Comparison of ENCODE assay signal across 8 cellular contexts in the genomic region with DNA sequence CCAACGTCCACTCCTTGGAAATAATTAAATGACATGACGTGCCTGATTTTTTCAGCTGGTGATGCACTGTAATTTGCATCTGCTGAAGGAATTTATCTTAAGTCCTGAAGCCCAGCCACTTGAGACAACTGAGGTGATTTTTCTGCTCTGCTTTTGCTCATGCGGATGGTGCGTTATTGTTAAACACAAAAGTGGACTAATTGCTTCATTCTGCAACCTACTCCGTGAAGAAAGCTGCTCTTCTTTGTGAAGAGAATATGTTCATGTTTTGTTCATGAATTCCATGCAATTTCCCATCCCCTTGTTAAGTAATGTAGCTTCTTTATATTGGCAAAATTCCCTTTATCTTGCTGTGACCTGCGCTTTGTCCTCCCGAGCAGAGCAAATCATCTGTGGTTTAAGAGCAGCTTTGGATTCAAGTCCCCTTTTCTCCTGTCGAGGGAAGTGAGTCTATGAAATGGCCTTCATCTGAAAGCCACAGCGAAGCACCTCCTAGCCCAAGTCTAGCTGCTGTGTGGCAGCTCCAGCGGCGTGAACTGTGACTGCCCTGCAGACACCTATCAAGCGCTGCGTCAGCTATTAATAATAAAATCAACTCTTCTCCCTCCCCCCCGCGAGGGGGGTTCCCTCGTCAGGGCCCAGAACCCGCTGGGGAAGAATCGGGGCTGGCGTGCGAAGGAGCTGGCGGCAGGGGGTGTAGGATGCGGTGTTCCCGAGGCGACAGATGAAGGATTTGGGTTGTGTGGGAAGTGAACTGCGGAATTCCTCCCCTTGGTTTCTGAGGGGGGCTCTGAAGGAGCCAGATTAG. TPM values are rescaled to one million over a fixed set of nuclear protein-coding genes. Genes with fewer than 3 reads are reported as not detected.
DNase-seq lines count a peak whose midpoint lies in the region; ATAC-seq, FAIRE-seq and TF ChIP-seq lines count a peak whose summit lies in the region.

No MANE protein-coding gene starts in this region.

- CTCF ChIA-PET in HepG2 (lab: Yijun Ruan, JAX; ENCODE audit: low intra/inter-chr PET ratio, low total read pairs) = no interaction called here

- ATAC-seq in GM21515 (IDR thresholded peaks at IDR 0.05; ENCODE audit: unreplicated experiment) = peak; percentile 5
- ATAC-seq in HepG2 = peak; percentile 43

- H3K27me3 ChIP-seq in HepG2 (ENCODE audit: control insufficient read depth in 1 of 2, insufficient read depth in 2 of 2, low read length in 2 of 2) = no peaks in the 10 kb centered on the region

- no peak for TF ChIP-seq POLR2A in HepG2 (IDR thresholded peaks at IDR 0.05; ENCODE audit: insufficient read depth in 1 of 2, low read depth in 2 of 2, low read length in 2 of 2)

- TF ChIP-seq RAD21 in HepG2 (CRISPR knock-in tag; IDR thresholded peaks at IDR 0.05) = no peak

- H3K79me2 ChIP-seq in HepG2 (ENCODE audit: insufficient read depth, low read length) = peaks cover 37% of the 10 kb centered on the region

- no peaks in the 10 kb centered on the region for H3K9me3 ChIP-seq in HepG2 (ENCODE audit: low read length)

- TF ChIP-seq CTCF in LNCaP clone FGC (IDR thresholded peaks at IDR 0.05; ENCODE audit: control insufficient read depth, extremely low read depth, insufficient read depth) = no peak
- TF ChIP-seq CTCF in VCaP (conservative IDR thresholded peaks at IDR 0.05) = no peak
- no peak for TF ChIP-seq CTCF in HepG2 (CRISPR knock-in tag; IDR thresholded peaks at IDR 0.05)

- H3K4me3 ChIP-seq in LNCaP clone FGC (ENCODE audit: low read depth, low read length) = peak overlapping the region; percentile 55
- peak overlapping the region; percentile 65 to 83 (median 69) for H3K4me3 ChIP-seq in HepG2 (replicated peaks in 1 of 3; ENCODE audit: insufficient read depth in 1 of 3, low read depth in 2 of 3, low read length in 3 of 3)

- no peak for FAIRE-seq in HepG2 (lab: Jason Lieb, UNC)

- DNase-seq in COR-L47 (lab: John Stamatoyannopoulos, UW) = peak; percentile 77
- DNase-seq in LNCaP clone FGC (ENCODE audit: low read depth) = no peak
- DNase-seq in HepG2 (ENCODE audit: low spot score) = no peak
- DNase-seq in stimulated activated CD4-positive, alpha-beta T cell treated with anti-CD3 and anti-CD28 coated beads, Interleukin-4, amount 100 ng/mL, for 4 hours = peak; percentile 55 to 64
- DNase-seq in cerebellum (ENCODE audit: low spot score) = no peak

- no peak for TF ChIP-seq EP300 in HepG2 (IDR thresholded peaks at IDR 0.05; ENCODE audit: low read depth in 2 of 2, low read length in 2 of 2)
- TF ChIP-seq EP300 in HepG2 (CRISPR knock-in tag; IDR thresholded peaks at IDR 0.05; ENCODE audit: borderline replicate concordance) = no peak

- H3K36me3 ChIP-seq in HepG2 (replicated peaks in 1 of 2; ENCODE audit: control insufficient read depth in 1 of 2, insufficient read depth in 2 of 2, low read length in 2 of 2) = peaks cover 0 to 4% of the 10 kb centered on the region in 2 experiments; a peak in 1 of 5 replicates

- in situ Hi-C loops in HepG2 (cut with HindIII; ENCODE audit: extremely low pct_ligation_motif_present, low pct_unique_long_range_greater_than_20kb) = no loop called here

- intact Hi-C loops in HepG2 (cut with micrococcal nuclease; ENCODE audit: unreplicated experiment) = loop anchor here (5.0 kb wide), 1 partner anchor 178 kb away; no protein-coding TSS in a partner anchor

- peak overlapping the region; percentile 92 for H3K4me2 ChIP-seq in HepG2 (ENCODE audit: low read depth, low read length)

- peak overlapping the region; percentile 97 for H3K27ac ChIP-seq in VCaP
- peak overlapping the region; percentile 94 for H3K27ac ChIP-seq in cingulate gyrus (ENCODE audit: low read depth, low read length)
- H3K27ac ChIP-seq in HepG2 (ENCODE audit: extremely low read length, insufficient read depth, low read length) = peak overlapping the region; percentile 58

- peak overlapping the region; percentile 85 for H3K9ac ChIP-seq in HepG2 (ENCODE audit: insufficient read depth, low read depth, low read length)

- H3K4me1 ChIP-seq in HepG2 (ENCODE audit: insufficient read depth, low read length) = peaks cover 55% of the 10 kb centered on the region

- peaks cover 23% of the 10 kb centered on the region for H4K20me1 ChIP-seq in HepG2 (ENCODE audit: insufficient read depth, low read length)

- POLR2A ChIA-PET in HepG2 (lab: Yijun Ruan, JAX) = interaction anchor here (0.6 to 5.5 kb wide), 14 partner anchors 10 to 189 kb away, joined by 3 to 77 read pairs (median 3); a partner anchor contains a TSS

- 6% methylated on average over 20 of the region's 25 CpGs for WGBS in HepG2 (ENCODE audit: low lambda C conversion rate)

- H2AFZ ChIP-seq in HepG2 (ENCODE audit: low read length) = no peak overlapping the region

- BruUV-seq in HepG2 (replicated peaks; lab: Mats Ljungman, UMichigan) = TSS peak; percentile 84

TF ChIP-seq in HepG2, 621 proteins besides CTCF, POLR2A, EP300 and RAD21 (continues in another document):
- no peak for TF ChIP-seq ZSCAN20 (CRISPR knock-in tag; IDR thresholded peaks at IDR 0.05; ENCODE audit: borderline replicate concordance)
- 0 out of 2 replicates have a peak, but pooled peaks have one; percentile 19 for TF ChIP-seq SAP130 (CRISPR knock-in tag; IDR thresholded peaks at IDR 0.05; ENCODE audit: low read depth)
- TF ChIP-seq ZMAT3 (CRISPR knock-in tag; conservative IDR thresholded peaks at IDR 0.05) = no peak
- TF ChIP-seq, protein P1, sequence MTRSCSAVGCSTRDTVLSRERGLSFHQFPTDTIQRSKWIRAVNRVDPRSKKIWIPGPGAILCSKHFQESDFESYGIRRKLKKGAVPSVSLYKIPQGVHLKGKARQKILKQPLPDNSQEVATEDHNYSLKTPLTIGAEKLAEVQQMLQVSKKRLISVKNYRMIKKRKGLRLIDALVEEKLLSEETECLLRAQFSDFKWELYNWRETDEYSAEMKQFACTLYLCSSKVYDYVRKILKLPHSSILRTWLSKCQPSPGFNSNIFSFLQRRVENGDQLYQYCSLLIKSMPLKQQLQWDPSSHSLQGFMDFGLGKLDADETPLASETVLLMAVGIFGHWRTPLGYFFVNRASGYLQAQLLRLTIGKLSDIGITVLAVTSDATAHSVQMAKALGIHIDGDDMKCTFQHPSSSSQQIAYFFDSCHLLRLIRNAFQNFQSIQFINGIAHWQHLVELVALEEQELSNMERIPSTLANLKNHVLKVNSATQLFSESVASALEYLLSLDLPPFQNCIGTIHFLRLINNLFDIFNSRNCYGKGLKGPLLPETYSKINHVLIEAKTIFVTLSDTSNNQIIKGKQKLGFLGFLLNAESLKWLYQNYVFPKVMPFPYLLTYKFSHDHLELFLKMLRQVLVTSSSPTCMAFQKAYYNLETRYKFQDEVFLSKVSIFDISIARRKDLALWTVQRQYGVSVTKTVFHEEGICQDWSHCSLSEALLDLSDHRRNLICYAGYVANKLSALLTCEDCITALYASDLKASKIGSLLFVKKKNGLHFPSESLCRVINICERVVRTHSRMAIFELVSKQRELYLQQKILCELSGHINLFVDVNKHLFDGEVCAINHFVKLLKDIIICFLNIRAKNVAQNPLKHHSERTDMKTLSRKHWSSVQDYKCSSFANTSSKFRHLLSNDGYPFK (CRISPR knock-in tag; IDR thresholded peaks at IDR 0.05; ENCODE audit: borderline replicate concordance) = peak; percentile 32; the same call in 1 of the 2 replicates
- TF ChIP-seq, protein P2, sequence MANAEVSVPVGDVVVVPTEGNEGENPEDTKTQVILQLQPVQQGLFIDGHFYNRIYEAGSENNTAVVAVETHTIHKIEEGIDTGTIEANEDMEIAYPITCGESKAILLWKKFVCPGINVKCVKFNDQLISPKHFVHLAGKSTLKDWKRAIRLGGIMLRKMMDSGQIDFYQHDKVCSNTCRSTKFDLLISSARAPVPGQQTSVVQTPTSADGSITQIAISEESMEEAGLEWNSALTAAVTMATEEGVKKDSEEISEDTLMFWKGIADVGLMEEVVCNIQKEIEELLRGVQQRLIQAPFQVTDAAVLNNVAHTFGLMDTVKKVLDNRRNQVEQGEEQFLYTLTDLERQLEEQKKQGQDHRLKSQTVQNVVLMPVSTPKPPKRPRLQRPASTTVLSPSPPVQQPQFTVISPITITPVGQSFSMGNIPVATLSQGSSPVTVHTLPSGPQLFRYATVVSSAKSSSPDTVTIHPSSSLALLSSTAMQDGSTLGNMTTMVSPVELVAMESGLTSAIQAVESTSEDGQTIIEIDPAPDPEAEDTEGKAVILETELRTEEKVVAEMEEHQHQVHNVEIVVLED (CRISPR knock-in tag; IDR thresholded peaks at IDR 0.05; ENCODE audit: borderline replicate concordance) = 0 out of 2 replicates have a peak, but pooled peaks have one; percentile 0
- TF ChIP-seq ZFP90 (CRISPR knock-in tag; IDR thresholded peaks at IDR 0.05; ENCODE audit: borderline replicate concordance) = 0 out of 2 replicates have a peak, but pooled peaks have one; percentile 17
- TF ChIP-seq FOXC1 (CRISPR knock-in tag; IDR thresholded peaks at IDR 0.05; ENCODE audit: borderline replicate concordance) = peak; percentile 16; the same call in 1 of the 2 replicates
- TF ChIP-seq ZNF430 (CRISPR knock-in tag; IDR thresholded peaks at IDR 0.05) = 0 out of 2 replicates have a peak, but pooled peaks have one; percentile 19

RNA-seq across cellular contexts. Expression of a gene that starts 0.9 kb away (rescaled TPM):
- total RNA-seq in HepG2 (2016; rRNA removed; fragmentation: Illumina TruSeq; extraction: Trizol) (79.2 and 85.5 TPM in 2 replicates), cerebellum (156 TPM)
- total RNA-seq in HepG2 (2016; cell fraction: cytosol; rRNA removed; fragmentation: Illumina TruSeq; extraction: Trizol; ENCODE audit: low read depth) = 16.6 and 18.3 TPM in 2 replicates
- 64.3 and 88.8 TPM in 2 replicates for total RNA-seq in HepG2 (2016; cell fraction: insoluble cytoplasmic fraction; rRNA removed; fragmentation: Illumina TruSeq; extraction: Trizol)
- total RNA-seq in HepG2 (2016; cell fraction: membrane; rRNA removed; fragmentation: Illumina TruSeq; extraction: Trizol) = 50.1 and 58.3 TPM in 2 replicates
- total RNA-seq in HepG2 (2016; cell fraction: nucleus; rRNA removed; fragmentation: Illumina TruSeq; extraction: Trizol) = 162 and 186 TPM in 2 replicates
- polyA plus RNA-seq in HepG2 (2011; rRNA removed) = 35.4 and 40.8 TPM in 2 replicates
- 19.8 and 24.8 TPM in 2 replicates for polyA plus RNA-seq in HepG2 (2011; cell fraction: cytosol; rRNA removed)
- 106 and 112 TPM in 2 replicates for polyA plus RNA-seq in HepG2 (2011; cell fraction: nucleus; rRNA removed)
- 95.4 and 109 TPM in 2 replicates for polyA plus RNA-seq in HepG2 (2012)
- polyA plus RNA-seq in HepG2 (2016; cell fraction: cytosol; fragmentation: Illumina TruSeq; extraction: Trizol; ENCODE audit: low read depth) = 7.7 and 8.0 TPM in 2 replicates
- 52.2 and 68.9 TPM in 2 replicates for polyA plus RNA-seq in HepG2 (2016; cell fraction: insoluble cytoplasmic fraction; fragmentation: Illumina TruSeq; extraction: Trizol; ENCODE audit: low read depth)
- 23.7 and 31.5 TPM in 2 replicates for polyA plus RNA-seq in HepG2 (2016; cell fraction: membrane; fragmentation: Illumina TruSeq; extraction: Trizol; ENCODE audit: low read depth)
- polyA plus RNA-seq in HepG2 (2016; cell fraction: nucleus; fragmentation: Illumina TruSeq; extraction: Trizol; ENCODE audit: insufficient read depth, low read depth) = 193 and 199 TPM in 2 replicates
- 88.2 and 101 TPM in 2 replicates for polyA minus RNA-seq in HepG2 (2011; rRNA and poly(A)+ RNA removed; ENCODE audit: low replicate concordance)
- polyA minus RNA-seq in HepG2 (2011; cell fraction: cytosol; rRNA and poly(A)+ RNA removed) = 63.9 and 75.1 TPM in 2 replicates
- 126 and 131 TPM in 2 replicates for polyA minus RNA-seq in HepG2 (2011; cell fraction: nucleus; rRNA and poly(A)+ RNA removed)

Comparison
In these comparisons a context has a peak if more than half of its experiments do, and no peak if none do; other contexts are left out.
1. DNase-seq: peak in COR-L47 (single experiment) and stimulated activated CD4-positive, alpha-beta T cell treated with anti-CD3 and anti-CD28 coated beads, Interleukin-4, amount 100 ng/mL, for 4 hours (2 of 2); none in LNCaP clone FGC (single experiment), HepG2 (single experiment) and cerebellum (single experiment).
2. Peak in every context shown above with its lines, with median percentiles within 50 percentile points of each other: H3K27ac ChIP-seq.